In the genomic region with DNA sequence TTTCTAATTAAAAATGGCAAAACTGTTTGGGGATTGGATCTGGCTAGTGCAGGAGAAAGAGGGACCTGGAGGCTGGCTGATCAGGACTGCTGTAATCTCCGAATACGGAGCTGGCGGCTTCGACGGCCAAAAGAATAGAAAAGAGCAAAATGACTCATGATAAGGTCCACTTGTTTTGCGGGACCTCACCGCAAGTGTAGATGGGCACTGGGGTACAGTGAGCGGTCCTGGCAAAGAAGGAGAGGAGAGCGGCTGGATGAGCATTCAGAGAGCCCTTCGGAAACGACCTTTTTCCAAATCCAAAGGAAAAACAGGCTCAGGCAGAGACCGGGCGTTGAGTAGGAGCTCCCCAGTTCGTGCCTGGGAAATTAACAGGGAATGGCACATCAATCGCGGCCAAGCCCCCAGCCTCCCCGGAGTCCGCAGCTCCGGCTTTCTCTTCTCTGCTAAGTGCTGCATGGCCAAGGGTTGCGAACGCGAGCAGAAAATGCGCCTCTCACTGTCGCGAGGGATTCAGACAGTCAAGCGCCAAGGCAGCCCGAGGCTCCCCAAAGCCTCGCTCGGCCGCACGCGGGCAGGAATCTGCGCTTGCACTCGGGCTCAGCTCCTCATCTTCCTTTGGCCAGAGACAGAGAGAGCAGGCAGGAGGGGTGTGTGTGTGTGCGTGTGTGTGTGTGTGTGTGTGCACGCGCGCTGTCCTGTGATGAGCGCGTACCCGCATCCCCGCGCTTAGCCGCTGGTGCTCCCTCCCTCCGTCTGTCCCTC, we compare ENCODE assay signal across 13 cellular contexts. TPM values are rescaled to one million over a fixed set of nuclear protein-coding genes. Genes with fewer than 3 reads are reported as not detected.
DNase-seq lines count a peak whose midpoint lies in the region; ATAC-seq, FAIRE-seq and TF ChIP-seq lines count a peak whose summit lies in the region.
"Had no signal": no experiment of that assay in that cellular context is flagged by ENCODE, and none has a peak within 500 bp of the region (broad histone marks: within the 10 kb centered on the region; RNA-seq: fewer than 3 reads in every experiment).

No MANE protein-coding gene starts in this region.

- 25% methylated on average over 27 of the region's 45 CpGs for whole genome bisulfite sequencing in A549 (ENCODE audit: missing lambda C conversion rate)

- intact Hi-C loops in mucosa of descending colon (cut with DNase I, micrococcal nuclease) = no loop called here
- intact Hi-C loops in activated CD4-positive, alpha-beta T cell treated with anti-CD3 and anti-CD28 coated beads, Interleukin-2, amount 10 ng/mL, durations not matched to agents 24 days and 14 days (cut with micrococcal nuclease) = no loop called here

- peak overlapping the region; percentile 76 for H3K4me2 ChIP-seq in A549
- H3K4me2 ChIP-seq in MM.1S (ENCODE audit: low read depth, low read length) = no peak overlapping the region
- H3K4me2 ChIP-seq: BLaER1 had no signal

- POLR2A ChIA-PET in A549 (lab: Yijun Ruan, JAX) = no interaction called here

- H3K79me2 ChIP-seq in MM.1S (ENCODE audit: low read length) = no peaks in the 10 kb centered on the region

- no peak for TF ChIP-seq CTCF in A549 (IDR thresholded peaks at IDR 0.05)
- TF ChIP-seq CTCF in endothelial cell (IDR thresholded peaks at IDR 0.05; ENCODE audit: unreplicated experiment) = no peak
- no peak for TF ChIP-seq CTCF in mucosa of descending colon (IDR thresholded peaks at IDR 0.05)
- no peak for TF ChIP-seq CTCF in MM.1S (IDR thresholded peaks at IDR 0.05; ENCODE audit: low read length)

- H3K4me1 ChIP-seq in A549 (0 out of 3 replicates have a peak, but pooled peaks cover 9% of the 10 kb centered on the region), mucosa of descending colon (ENCODE audit: low read depth) (no peaks in the 10 kb centered on the region), MM.1S (ENCODE audit: low read length) (no peaks in the 10 kb centered on the region)
- H3K4me1 ChIP-seq: BLaER1 had no signal

- H4K20me1 ChIP-seq in MM.1S (ENCODE audit: insufficient read depth, low read length) = no peaks in the 10 kb centered on the region
- H4K20me1 ChIP-seq: BLaER1 had no signal

- FAIRE-seq in A549 (lab: Jason Lieb, UNC) (no peak), GM12892 (lab: Jason Lieb, UNC) (no peak)
- FAIRE-seq: GM12878 had no signal

- peaks cover 10% of the 10 kb centered on the region for H3K27me3 Mint-ChIP-seq in endothelial cell (ENCODE audit: unreplicated experiment)
- peaks cover 30% of the 10 kb centered on the region for H3K27me3 Mint-ChIP-seq in activated CD4-positive, alpha-beta T cell treated with anti-CD3 and anti-CD28 coated beads, Interleukin-2, amount 10 ng/mL, durations not matched to agents 24 days and 14 days

- H3K9ac ChIP-seq in MM.1S (ENCODE audit: low read length) = no peak overlapping the region
- H3K9ac ChIP-seq: BLaER1 had no signal

- H3K9me3 ChIP-seq in A549 = no peaks in the 10 kb centered on the region
- H3K9me3 ChIP-seq in mucosa of descending colon = no peaks in the 10 kb centered on the region
- no peaks in the 10 kb centered on the region for H3K9me3 ChIP-seq in MM.1S (replicated peaks; ENCODE audit: insufficient read depth, low read length)
- H3K9me3 ChIP-seq: tibial nerve had no signal

- peak overlapping the region; percentile 82 for H3K4me3 Mint-ChIP-seq in endothelial cell (ENCODE audit: unreplicated experiment)
- no peak overlapping the region for H3K4me3 Mint-ChIP-seq in activated CD4-positive, alpha-beta T cell treated with anti-CD3 and anti-CD28 coated beads, Interleukin-2, amount 10 ng/mL, durations not matched to agents 24 days and 14 days
- H3K4me3 Mint-ChIP-seq: activated CD4-positive, alpha-beta T cell treated with anti-CD3 and anti-CD28 coated beads for 36 hours had no signal

- H3K4me1 Mint-ChIP-seq in endothelial cell (ENCODE audit: unreplicated experiment) = peaks cover 17% of the 10 kb centered on the region
- no peaks in the 10 kb centered on the region for H3K4me1 Mint-ChIP-seq in activated CD4-positive, alpha-beta T cell treated with anti-CD3 and anti-CD28 coated beads, Interleukin-2, amount 10 ng/mL, durations not matched to agents 24 days and 14 days

- no peaks in the 10 kb centered on the region for H3K9me3 Mint-ChIP-seq in endothelial cell (ENCODE audit: unreplicated experiment)
- peaks cover 8% of the 10 kb centered on the region for H3K9me3 Mint-ChIP-seq in activated CD4-positive, alpha-beta T cell treated with anti-CD3 and anti-CD28 coated beads, Interleukin-2, amount 10 ng/mL, durations not matched to agents 24 days and 14 days

- no peaks in the 10 kb centered on the region for H3K36me3 ChIP-seq in mucosa of descending colon (ENCODE audit: low read depth)
- H3K36me3 ChIP-seq in MM.1S (replicated peaks; ENCODE audit: insufficient read depth, low read length) = no peaks in the 10 kb centered on the region
- H3K36me3 ChIP-seq: BLaER1, tibial nerve had no signal

- H3K9me2 ChIP-seq in MM.1S (replicated peaks; ENCODE audit: insufficient read depth, low read length) = no peaks in the 10 kb centered on the region

- H3K27ac ChIP-seq in A549 = no peak overlapping the region
- H3K27ac ChIP-seq in MM.1S (ENCODE audit: low read length) = no peak overlapping the region
- H3K27ac ChIP-seq: BLaER1, tibial nerve had no signal

- H3K4me3 ChIP-seq in A549 (peak overlapping the region; percentile 25; the same call in 2 of the 3 replicates), mucosa of descending colon (no peak overlapping the region), MM.1S (ENCODE audit: low read length) (no peak overlapping the region)
- H3K4me3 ChIP-seq: BLaER1, GM12878 had no signal

- no peak overlapping the region for H3K27ac Mint-ChIP-seq in endothelial cell (ENCODE audit: unreplicated experiment)
- H3K27ac Mint-ChIP-seq in activated CD4-positive, alpha-beta T cell treated with anti-CD3 and anti-CD28 coated beads, Interleukin-2, amount 10 ng/mL, durations not matched to agents 24 days and 14 days = no peak overlapping the region
- H3K27ac Mint-ChIP-seq: activated CD4-positive, alpha-beta T cell treated with anti-CD3 and anti-CD28 coated beads for 36 hours had no signal

- H2AFZ ChIP-seq in MM.1S (ENCODE audit: low read length) = no peak overlapping the region

- DNase-seq in A549 (ENCODE audit: low read depth in 1 of 2, low spot score in 1 of 2) (peak in 1 of 2 experiments; percentile 4), NCI-H1105 (lab: John Stamatoyannopoulos, UW) (peak; percentile 38), endothelial cell (ENCODE audit: low spot score) (peak; percentile 34), mucosa of descending colon (peak in 2 of 3 donors; percentile 3 to 27), MM.1S (no peak), GM12892 (ENCODE audit: insufficient read length) (no peak)
- no peak for DNase-seq in activated CD4-positive, alpha-beta T cell treated with anti-CD3 and anti-CD28 coated beads, Interleukin-2, amount 10 ng/mL, durations not matched to agents 24 days and 14 days
- DNase-seq: activated CD4-positive, alpha-beta T cell treated with anti-CD3 and anti-CD28 coated beads for 36 hours; HCEC 1CT had no signal

- H3F3A ChIP-seq in MM.1S (ENCODE audit: insufficient read depth, low read length) = no peaks in the 10 kb centered on the region

- CTCF ChIA-PET in A549 (lab: Yijun Ruan, JAX) = interaction anchor here (0.7 to 4.0 kb wide), 3 partner anchors 329 to 721 kb away, joined by 3 to 24 read pairs (median 8); no protein-coding TSS in a partner anchor

- no peaks in the 10 kb centered on the region for H3K36me3 Mint-ChIP-seq in endothelial cell (ENCODE audit: low read depth, unreplicated experiment)
- no peaks in the 10 kb centered on the region for H3K36me3 Mint-ChIP-seq in activated CD4-positive, alpha-beta T cell treated with anti-CD3 and anti-CD28 coated beads, Interleukin-2, amount 10 ng/mL, durations not matched to agents 24 days and 14 days (ENCODE audit: low read depth)

- H3K27me3 ChIP-seq in MM.1S (replicated peaks; ENCODE audit: insufficient read depth, low read length) = no peaks in the 10 kb centered on the region

- no peak for TF ChIP-seq POLR2A in A549 (IDR thresholded peaks at IDR 0.05; ENCODE audit: low read length)
- no peak for TF ChIP-seq POLR2A in GM12892 (IDR thresholded peaks at IDR 0.05; ENCODE audit: low read depth, low read length)

- no peak for TF ChIP-seq RAD21 in A549 (conservative IDR thresholded peaks at IDR 0.05 in 1 of 2, IDR thresholded peaks at IDR 0.05 in 1 of 2)

- no peak for TF ChIP-seq EP300 in A549 (IDR thresholded peaks at IDR 0.05)

- ATAC-seq in A549 = peak in 1 of 2 experiments; percentile 58; a peak in 3 of 6 replicates
- no peak for ATAC-seq in mucosa of descending colon
- no peak for ATAC-seq in GM21576 (IDR thresholded peaks at IDR 0.05; ENCODE audit: unreplicated experiment)
- ATAC-seq: activated CD4-positive, alpha-beta T cell treated with anti-CD3 and anti-CD28 coated beads for 36 hours; GM12878 had no signal

TF ChIP-seq in A549, 52 proteins besides CTCF, POLR2A, EP300 and RAD21:
- no peak for TF ChIP-seq MAZ (IDR thresholded peaks at IDR 0.05; ENCODE audit: borderline replicate concordance, low read depth, low read length)
- TF ChIP-seq, protein P1, sequence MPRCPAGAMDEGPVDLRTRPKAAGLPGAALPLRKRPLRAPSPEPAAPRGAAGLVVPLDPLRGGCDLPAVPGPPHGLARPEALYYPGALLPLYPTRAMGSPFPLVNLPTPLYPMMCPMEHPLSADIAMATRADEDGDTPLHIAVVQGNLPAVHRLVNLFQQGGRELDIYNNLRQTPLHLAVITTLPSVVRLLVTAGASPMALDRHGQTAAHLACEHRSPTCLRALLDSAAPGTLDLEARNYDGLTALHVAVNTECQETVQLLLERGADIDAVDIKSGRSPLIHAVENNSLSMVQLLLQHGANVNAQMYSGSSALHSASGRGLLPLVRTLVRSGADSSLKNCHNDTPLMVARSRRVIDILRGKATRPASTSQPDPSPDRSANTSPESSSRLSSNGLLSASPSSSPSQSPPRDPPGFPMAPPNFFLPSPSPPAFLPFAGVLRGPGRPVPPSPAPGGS (IDR thresholded peaks at IDR 0.05) = no peak
- no peak for TF ChIP-seq FOSB (CRISPR knock-in tag; IDR thresholded peaks at IDR 0.05)

RNA-seq across cellular contexts. Expression of a gene that starts 1.8 kb away (rescaled TPM):
- polyA plus RNA-seq in A549 (2011; rRNA removed) = 0.11 and 0.12 TPM in 2 replicates
- 0.01 TPM in 1 of 2 replicates, not detected in the other for polyA plus RNA-seq in A549 (2012; cell fraction: cytosol; rRNA removed)
- polyA plus RNA-seq in A549 (2012; cell fraction: nucleus; rRNA removed) = not detected in 2 replicates
- polyA plus RNA-seq in A549 (2017; fragmentation: RNase III; extraction: RNeasy Plus Mini Kit Qiagen cat#74134 plus additional on column Dnase treatment) = not detected in 3 replicates
- polyA minus RNA-seq in A549 (2011; rRNA and poly(A)+ RNA removed) = 0.15 and 0.45 TPM in 2 replicates
- 14.7 TPM for total RNA-seq in endothelial cell (ENCODE audit: unreplicated experiment)
- total RNA-seq in mucosa of descending colon = 1 to 10 TPM in 1 of 3 donors, under 1 TPM in 2; 0.26 to 1.3 (median 0.34) TPM
- not detected for polyA plus RNA-seq in GM12892 (2012; ENCODE audit: missing spikeins)
- not detected in 2 replicates for total RNA-seq in activated CD4-positive, alpha-beta T cell treated with anti-CD3 and anti-CD28 coated beads, Interleukin-2, amount 10 ng/mL, durations not matched to agents 24 days and 14 days
- total RNA-seq: activated CD4-positive, alpha-beta T cell treated with anti-CD3 and anti-CD28 coated beads for 36 hours; GM12878 had no signal

Comparison
In these comparisons a context has a peak if more than half of its experiments do, and no peak if none do; other contexts are left out.
1. DNase-seq: peak in NCI-H1105 (single experiment), endothelial cell (single experiment) and mucosa of descending colon (2 of 3); none in MM.1S (single experiment), GM12892 (single experiment) and activated CD4-positive, alpha-beta T cell treated with anti-CD3 and anti-CD28 coated beads, Interleukin-2, amount 10 ng/mL, durations not matched to agents 24 days and 14 days (single experiment).